10 cellular contexts compared by ENCODE assay signal in genomic region chr19:17089238-17089637, GRCh38. TPM values are rescaled to one million over a fixed set of nuclear protein-coding genes. Genes with fewer than 3 reads are reported as not detected.
DNase-seq lines count a peak whose midpoint lies in the region; TF ChIP-seq lines count a peak whose summit lies in the region.
"Had no signal": no experiment of that assay in that cellular context is flagged by ENCODE, and none has a peak within 500 bp of the region (broad histone marks: within the 10 kb centered on the region; RNA-seq: fewer than 3 reads in every experiment).

No MANE protein-coding gene starts in this region.

- H3K4me3 Mint-ChIP-seq in activated CD4-positive, alpha-beta memory T cell treated with anti-CD3 and anti-CD28 coated beads, Interleukin-2, amount 10 ng/mL, durations not matched to agents 7 days and 5 days: no peak overlapping the region

- no peaks in the 10 kb centered on the region for H3K9me3 Mint-ChIP-seq in activated CD4-positive, alpha-beta memory T cell treated with anti-CD3 and anti-CD28 coated beads, Interleukin-2, amount 10 ng/mL, durations not matched to agents 7 days and 5 days

- H3K4me1 ChIP-seq in tibial artery: peaks cover 0 to 89% (median 49%) of the 10 kb centered on the region in 4 donors

- H3K4me3 ChIP-seq in astrocyte of the spinal cord (ENCODE audit: low read depth, low read length): no peak overlapping the region
- peak overlapping the region in 1 of 2 donors; percentile 25 for H3K4me3 ChIP-seq in tibial artery

- peak overlapping the region; percentile 91 to 98 for H3K27ac ChIP-seq in tibial artery

- H3K27me3 ChIP-seq in tibial artery: no peaks in the 10 kb centered on the region

- intact Hi-C loops in tibial artery (cut with DNase I; ENCODE audit: low total_unique reads): no loop called here

- H3K36me3 ChIP-seq in tibial artery: peaks cover 0 to 12% (median 6%) of the 10 kb centered on the region in 3 donors

- peaks cover 34% of the 10 kb centered on the region for H3K36me3 Mint-ChIP-seq in activated CD4-positive, alpha-beta memory T cell treated with anti-CD3 and anti-CD28 coated beads, Interleukin-2, amount 10 ng/mL, durations not matched to agents 7 days and 5 days (ENCODE audit: low read depth)

- in situ Hi-C loops in astrocyte of the spinal cord (cut with HindIII; ENCODE audit: low sequenced_read_pairs) (no loop called here), G401 (cut with HindIII; ENCODE audit: low sequenced_read_pairs) (no loop called here)

- no peaks in the 10 kb centered on the region for H3K27me3 Mint-ChIP-seq in activated CD4-positive, alpha-beta memory T cell treated with anti-CD3 and anti-CD28 coated beads, Interleukin-2, amount 10 ng/mL, durations not matched to agents 7 days and 5 days

- H3K9me3 ChIP-seq in tibial artery: no peaks in the 10 kb centered on the region

- DNase-seq in HCEC 1CT: peak; percentile 86
- peak; percentile 77 for DNase-seq in astrocyte of the spinal cord (ENCODE audit: low read depth, low spot score)
- peak; percentile 84 for DNase-seq in iris pigment epithelial cell (ENCODE audit: low read depth)
- DNase-seq in tibial artery: no peak
- no peak for DNase-seq in activated CD4-positive, alpha-beta memory T cell treated with anti-CD3 and anti-CD28 coated beads, Interleukin-2, amount 10 ng/mL, durations not matched to agents 7 days and 5 days
- DNase-seq in NCI-H2171 (lab: John Stamatoyannopoulos, UW): no peak
- DNase-seq in SKM-1 (lab: John Stamatoyannopoulos, UW; ENCODE audit: unreplicated experiment): no peak
- no peak for DNase-seq in G401 (ENCODE audit: low spot score)
- DNase-seq: NCI-H524 treated with DMSO at 0.1 percent for 48 hours, T-helper 9 cell had no signal

- peaks cover 31% of the 10 kb centered on the region for H3K4me1 Mint-ChIP-seq in activated CD4-positive, alpha-beta memory T cell treated with anti-CD3 and anti-CD28 coated beads, Interleukin-2, amount 10 ng/mL, durations not matched to agents 7 days and 5 days

- CTCF ChIA-PET in activated CD4-positive, alpha-beta memory T cell treated with anti-CD3 and anti-CD28 coated beads, Interleukin-2, amount 10 ng/mL, durations not matched to agents 7 days and 5 days (lab: Charles Lee): no interaction called here

- H3K27ac Mint-ChIP-seq in activated CD4-positive, alpha-beta memory T cell treated with anti-CD3 and anti-CD28 coated beads, Interleukin-2, amount 10 ng/mL, durations not matched to agents 7 days and 5 days: no peak overlapping the region

- POLR2A ChIA-PET in activated CD4-positive, alpha-beta memory T cell treated with anti-CD3 and anti-CD28 coated beads, Interleukin-2, amount 10 ng/mL, durations not matched to agents 7 days and 5 days (lab: Charles Lee): interaction anchor here (1.4 to 1.5 kb wide), 2 partner anchors 11 to 15 kb away, joined by 4 read pairs; no protein-coding TSS in a partner anchor

- TF ChIP-seq CTCF in astrocyte of the spinal cord (IDR thresholded peaks at IDR 0.05; ENCODE audit: low read depth, low read length) (no peak), tibial artery (IDR thresholded peaks at IDR 0.05) (no peak)

RNA-seq across cellular contexts. Expression of gene MYO9B, which starts 13.7 kb away (rescaled TPM):
- total RNA-seq in activated CD4-positive, alpha-beta memory T cell treated with anti-CD3 and anti-CD28 coated beads, Interleukin-2, amount 10 ng/mL, durations not matched to agents 7 days and 5 days: 100 to 1,000 TPM; 190 to 203 TPM
- total RNA-seq in G401 (2014; rRNA removed; shearing (Covaris generic)): 22.0 and 24.4 TPM in 2 replicates

RNA-seq across cellular contexts. Expression of gene HAUS8, which starts 14.0 kb away (rescaled TPM):
- 10 to 100 TPM; 37.0 to 40.6 TPM for total RNA-seq in activated CD4-positive, alpha-beta memory T cell treated with anti-CD3 and anti-CD28 coated beads, Interleukin-2, amount 10 ng/mL, durations not matched to agents 7 days and 5 days
- 8.9 and 16.1 TPM in 2 replicates for total RNA-seq in G401 (2014; rRNA removed; shearing (Covaris generic))

Comparison
In these comparisons a context has a peak if more than half of its experiments do, and no peak if none do; other contexts are left out.
1. DNase-seq: peak in HCEC 1CT (single experiment), astrocyte of the spinal cord (single experiment) and iris pigment epithelial cell (single experiment); none in tibial artery (0 of 2), activated CD4-positive, alpha-beta memory T cell treated with anti-CD3 and anti-CD28 coated beads, Interleukin-2, amount 10 ng/mL, durations not matched to agents 7 days and 5 days (single experiment), NCI-H2171 (single experiment), SKM-1 (single experiment) and G401 (single experiment).